ENCODE assay signal across 15 cellular contexts in the genomic region with DNA sequence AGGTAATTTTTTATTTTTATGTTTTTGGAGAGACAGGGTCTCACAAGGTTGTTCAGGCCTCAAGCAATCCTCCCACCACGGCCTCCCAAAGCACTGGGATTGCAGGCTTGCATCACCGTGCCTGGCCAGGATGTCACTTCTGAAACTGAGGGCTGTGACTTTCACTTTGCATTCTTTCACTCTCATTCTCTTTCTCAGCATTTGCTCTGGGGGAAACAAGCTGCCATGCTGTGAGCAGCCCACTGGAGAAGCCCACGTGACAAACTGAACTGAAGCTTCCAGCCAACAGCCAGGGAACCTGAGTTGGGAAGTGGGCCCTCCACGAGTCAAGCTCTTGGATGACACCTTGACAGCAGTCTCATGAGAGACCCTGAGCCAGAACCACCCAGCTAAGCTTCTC.
"Had no signal": no experiment of that assay in that cellular context is flagged by ENCODE, and none has a peak within 500 bp of the region (broad histone marks: within the 10 kb centered on the region; RNA-seq: fewer than 3 reads in every experiment).

No MANE protein-coding gene starts in this region.

- H3K79me2 ChIP-seq: parathyroid adenoma had no signal

- DNase-seq: activated CD4-positive, alpha-beta T cell treated with anti-CD3 and anti-CD28 coated beads for 48 hours; activated gamma-delta T cell; activated T-cell treated with anti-CD3 and anti-CD28 coated beads, Interleukin-2, amount 50 U/mL, for 4 hours; erythroblast; left colon; lower lobe of right lung; stimulated activated CD4-positive, alpha-beta T cell treated with anti-CD3 and anti-CD28 coated beads, Interleukin-1b, Interleukin-23, amount 100 ng/mL, for 48 hours; SW 1271 had no signal

- H2AFZ ChIP-seq: neural progenitor cell, parathyroid adenoma had no signal

- ATAC-seq: gastroesophageal sphincter, left colon, lower lobe of right lung, WTC11 had no signal

- H3K27ac ChIP-seq: ascending aorta, breast epithelium, gastroesophageal sphincter, lower lobe of right lung, neural progenitor cell, parathyroid adenoma had no signal

- H3K4me1 ChIP-seq: ascending aorta, breast epithelium, gastroesophageal sphincter, lower lobe of right lung, parathyroid adenoma had no signal

- H3K4me1 Mint-ChIP-seq: mesothelial cell of epicardium had no signal

- H3K4me3 ChIP-seq: ascending aorta, breast epithelium, gastroesophageal sphincter, lower lobe of right lung, neural progenitor cell had no signal

- H3K27ac Mint-ChIP-seq: mesothelial cell of epicardium, neural progenitor cell, WTC11 had no signal

- H3K9me3 Mint-ChIP-seq: activated T-cell treated with anti-CD3 and anti-CD28 coated beads, Interleukin-2, amount 50 U/mL, for 4 hours had no signal

- H3K9me3 ChIP-seq: ascending aorta, breast epithelium, gastroesophageal sphincter, lower lobe of right lung had no signal

- H3K9ac ChIP-seq: neural progenitor cell, parathyroid adenoma had no signal

- H3K27me3 ChIP-seq: ascending aorta, breast epithelium, neural progenitor cell had no signal

- H3K4me2 ChIP-seq: neural progenitor cell had no signal

- H3K4me3 Mint-ChIP-seq: activated T-cell treated with anti-CD3 and anti-CD28 coated beads, Interleukin-2, amount 50 U/mL, for 4 hours; mesothelial cell of epicardium; neural progenitor cell; WTC11 had no signal

- H3K36me3 ChIP-seq: ascending aorta, breast epithelium, gastroesophageal sphincter, lower lobe of right lung, neural progenitor cell had no signal
